25 cellular contexts compared by ENCODE assay signal in the genomic region with DNA sequence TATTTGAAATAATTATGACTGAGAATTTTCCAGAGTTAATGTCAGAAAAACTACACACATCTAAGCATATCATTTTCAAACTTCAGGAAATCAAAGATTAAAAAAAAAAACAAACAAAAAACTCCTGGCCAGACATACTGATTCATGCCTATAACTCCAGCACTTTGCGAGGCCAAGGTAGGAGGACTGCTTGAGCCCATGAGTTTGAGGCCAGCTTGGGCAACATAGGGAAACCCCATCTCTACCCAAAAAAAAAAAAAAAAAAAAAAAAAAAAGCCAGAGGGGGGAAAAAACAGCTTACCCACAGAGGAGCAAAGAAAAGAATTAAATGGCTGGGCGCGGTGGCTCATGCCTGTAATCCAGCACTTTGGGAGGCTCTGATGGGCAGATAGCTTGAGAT. TPM values are rescaled to one million over a fixed set of nuclear protein-coding genes. Genes with fewer than 3 reads are reported as not detected.
"Had no signal": no experiment of that assay in that cellular context is flagged by ENCODE, and none has a peak within 500 bp of the region (broad histone marks: within the 10 kb centered on the region; RNA-seq: fewer than 3 reads in every experiment).

No MANE protein-coding gene starts in this region.

- H3K4me1 ChIP-seq: colonic mucosa, esophagus squamous epithelium, foreskin keratinocyte had no signal

- ATAC-seq: foreskin keratinocyte; left colon; left ventricle myocardium superior; naive thymus-derived CD4-positive, alpha-beta T cell; sciatic nerve; stimulated activated naive B cell treated with anti-CD40 and anti-IgM and Interleukin-4, amounts not matched to agents 10 μg/mL and 1 μg/mL and 100 μg/mL, for 72 hours; stimulated activated naive CD8-positive, alpha-beta T cell treated with anti-CD3 and anti-CD28 coated beads, Interleukin-15, amount 100 ng/mL, for 72 hours had no signal

- H3K9me3 ChIP-seq: colonic mucosa, esophagus squamous epithelium, neutrophil had no signal

- H3K27me3 ChIP-seq: colonic mucosa, esophagus squamous epithelium, foreskin keratinocyte, neutrophil had no signal

- H3K27ac ChIP-seq: colonic mucosa, esophagus squamous epithelium, foreskin keratinocyte, neutrophil had no signal

- H3K4me3 ChIP-seq: colonic mucosa, esophagus squamous epithelium, lung had no signal

- DNase-seq: colonic mucosa; dermis blood vessel endothelial cell; esophagus squamous epithelium; foreskin keratinocyte; left colon; left ventricle myocardium superior; naive thymus-derived CD4-positive, alpha-beta T cell; posterior cingulate gyrus; stimulated activated CD4-positive, alpha-beta T cell treated with anti-CD3 and anti-CD28 coated beads, Interleukin-2, amount 100 ng/mL, for 24 hours; stimulated activated CD4-positive, alpha-beta T cell treated with anti-CD3 and anti-CD28 coated beads, Interleukin-4, amount 100 ng/mL, for 4 hours; stimulated activated naive B cell treated with anti-CD40 and anti-IgM and Interleukin-4, amounts not matched to agents 10 μg/mL and 1 μg/mL and 100 μg/mL, for 72 hours; stimulated activated naive CD8-positive, alpha-beta T cell treated with anti-CD3 and anti-CD28 coated beads, Interleukin-15, amount 100 ng/mL, for 72 hours had no signal

- H3K36me3 ChIP-seq: colonic mucosa had no signal

RNA-seq across cellular contexts. Expression of a gene that starts 22.4 kb away (rescaled TPM):
- total RNA-seq: colonic mucosa; dermis blood vessel endothelial cell; epithelial cell of proximal tubule; esophagus squamous epithelium; foreskin keratinocyte; kidney epithelial cell; left colon; left ventricle myocardium superior; lung; mesenteric fat pad; mononuclear cell; naive thymus-derived CD4-positive, alpha-beta T cell; osteoblast; pulmonary artery endothelial cell; sciatic nerve; skeletal muscle tissue; subcutaneous adipose tissue had no signal
- polyA plus RNA-seq: foreskin keratinocyte; lung; naive thymus-derived CD4-positive, alpha-beta T cell; neural cell; thymus had no signal
